ENCODE assay signal across 8 cellular contexts in the genomic region with DNA sequence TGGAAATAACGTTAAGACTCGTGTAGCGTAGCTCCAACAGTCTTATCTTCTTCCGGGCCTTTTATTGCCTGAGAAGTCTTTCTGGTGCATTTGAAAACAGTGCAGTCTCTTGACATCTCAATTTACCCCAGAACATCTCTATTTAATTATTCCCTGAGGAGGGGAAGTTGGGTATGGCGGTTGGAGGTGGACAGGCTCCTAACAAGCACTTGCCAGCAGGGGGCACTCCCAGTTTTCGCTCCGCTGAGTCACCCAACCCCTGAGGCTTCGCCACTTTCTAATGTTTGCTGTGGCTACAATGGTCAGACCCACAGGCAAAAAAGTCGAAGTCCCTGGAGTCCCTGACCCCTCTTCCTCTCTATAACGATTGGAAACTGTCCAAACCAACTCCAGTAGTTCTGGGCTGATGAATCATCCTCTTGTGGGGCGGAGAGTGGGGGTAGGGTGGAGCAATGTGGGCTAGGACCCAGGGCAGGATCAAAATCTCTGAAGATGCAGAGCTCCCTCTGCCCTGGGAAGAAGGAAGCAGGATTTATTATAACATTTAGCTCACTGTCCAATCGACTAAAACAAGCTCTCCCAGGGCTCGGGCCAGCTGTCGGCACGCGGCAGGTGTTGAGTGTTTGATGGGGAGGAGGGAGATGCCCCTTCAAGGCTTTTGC.
DNase-seq lines count a peak whose midpoint lies in the region; ATAC-seq and TF ChIP-seq lines count a peak whose summit lies in the region.

No MANE protein-coding gene starts in this region.

- DNase-seq in AG04449 (ENCODE audit: low read depth, low spot score): no peak
- DNase-seq in M059J (ENCODE audit: low read depth): peak; percentile 94
- peak; percentile 72 for DNase-seq in left ventricle myocardium superior
- peak; percentile 97 for DNase-seq in skeletal muscle cell (ENCODE audit: low read depth)
- DNase-seq in CD4-positive, alpha-beta T cell: no peak

- H3K27ac ChIP-seq in CD4-positive, alpha-beta T cell (ENCODE audit: low read depth, low read length): no peak overlapping the region

- H3K27ac Mint-ChIP-seq in CD4-positive, alpha-beta T cell: no peak overlapping the region

- CTCF ChIA-PET in AG04449 (lab: Yijun Ruan, JAX): interaction anchor here (0.7 to 3.1 kb wide), 5 partner anchors 10 to 690 kb away, joined by 3 to 17 read pairs (median 3); no protein-coding TSS in a partner anchor
- CTCF ChIA-PET in CD4-positive, alpha-beta T cell (lab: Charles Lee): no interaction called here

- no peaks in the 10 kb centered on the region for H3K4me1 Mint-ChIP-seq in CD4-positive, alpha-beta T cell (ENCODE audit: low read depth)

- no peaks in the 10 kb centered on the region for H3K9me3 Mint-ChIP-seq in CD4-positive, alpha-beta T cell

- intact Hi-C loops in left ventricle myocardium superior (cut with micrococcal nuclease): loop anchor here (10.0 kb wide), 1 partner anchor 99 kb away; no protein-coding TSS in a partner anchor
- intact Hi-C loops in CD4-positive, alpha-beta T cell (cut with DNase I, micrococcal nuclease): no loop called here

- H3K27me3 ChIP-seq in CD4-positive, alpha-beta T cell (ENCODE audit: control insufficient read depth, insufficient read depth, low read length): no peaks in the 10 kb centered on the region

- ATAC-seq in left ventricle myocardium superior (peak; percentile 91), HG03095 (IDR thresholded peaks at IDR 0.05; ENCODE audit: unreplicated experiment) (no peak)
- ATAC-seq in CD4-positive, alpha-beta T cell (ENCODE audit: poor library complexity): no peak

- H3K27me3 Mint-ChIP-seq in CD4-positive, alpha-beta T cell: peaks cover 5% of the 10 kb centered on the region

- H3K4me3 ChIP-seq in AG04449 (ENCODE audit: low read depth, low read length) (no peak overlapping the region), GM12875 (ENCODE audit: low read depth, low read length) (no peak overlapping the region), WI38 (ENCODE audit: low read depth, low read length) (no peak overlapping the region), skeletal muscle cell (ENCODE audit: low read depth, low read length) (no peak overlapping the region)

- TF ChIP-seq CTCF in AG04449 (IDR thresholded peaks at IDR 0.05; ENCODE audit: insufficient read depth, low read length, missing control alignments): peak; percentile 41
- peak; percentile 66 for TF ChIP-seq CTCF in GM12875 (IDR thresholded peaks at IDR 0.05; ENCODE audit: borderline replicate concordance, insufficient read depth, low read depth, low read length)
- peak; percentile 44 for TF ChIP-seq CTCF in WI38 (IDR thresholded peaks at IDR 0.05; ENCODE audit: low read depth, low read length)
- TF ChIP-seq CTCF in CD4-positive, alpha-beta T cell (IDR thresholded peaks at IDR 0.05): no peak

- H3K9me3 ChIP-seq in CD4-positive, alpha-beta T cell (ENCODE audit: control insufficient read depth, low read length): no peaks in the 10 kb centered on the region

- no peaks in the 10 kb centered on the region for H3K36me3 Mint-ChIP-seq in CD4-positive, alpha-beta T cell (ENCODE audit: low read depth)

- POLR2A ChIA-PET in AG04449 (lab: Yijun Ruan, JAX): no interaction called here
- POLR2A ChIA-PET in CD4-positive, alpha-beta T cell (lab: Charles Lee): no interaction called here

- H3K4me3 Mint-ChIP-seq in CD4-positive, alpha-beta T cell: no peak overlapping the region

Comparison
In these comparisons a context has a peak if more than half of its experiments do, and no peak if none do; other contexts are left out.
1. DNase-seq: peak in M059J (single experiment), left ventricle myocardium superior (single experiment) and skeletal muscle cell (single experiment); none in AG04449 (single experiment) and CD4-positive, alpha-beta T cell (0 of 10).